In the genomic region with DNA sequence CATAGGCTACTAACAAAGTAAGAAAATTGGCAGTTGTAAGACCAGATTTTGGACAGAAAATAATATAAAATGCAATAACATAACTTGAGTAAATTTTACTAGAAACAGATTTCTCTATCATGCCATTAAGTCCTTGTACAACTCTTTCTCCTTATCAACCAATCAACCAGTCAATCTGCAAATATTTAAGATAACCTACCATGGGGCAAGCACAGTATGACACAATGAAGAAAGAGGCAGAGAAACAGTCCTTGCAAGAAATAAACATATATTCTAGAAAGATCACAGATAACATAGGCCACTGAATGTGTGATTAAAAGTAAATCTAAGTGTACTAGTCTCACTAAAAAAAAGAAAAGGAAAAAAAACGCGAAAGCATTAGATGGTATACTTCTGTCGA, we compare ENCODE assay signal across 21 cellular contexts.
DNase-seq lines count a peak whose midpoint lies in the region; ATAC-seq and TF ChIP-seq lines count a peak whose summit lies in the region.
"Had no signal": no experiment of that assay in that cellular context is flagged by ENCODE, and none has a peak within 500 bp of the region (broad histone marks: within the 10 kb centered on the region; RNA-seq: fewer than 3 reads in every experiment).

No MANE protein-coding gene starts in this region.

- H3K4me1 ChIP-seq in HCT116 (ENCODE audit: control insufficient read depth in 1 of 2, insufficient read depth in 2 of 2, low read length in 2 of 2) (peaks cover 77 to 100% of the 10 kb centered on the region in 2 experiments), endodermal cell (ENCODE audit: control insufficient read depth, insufficient read depth, low read length) (peaks cover 24% of the 10 kb centered on the region), neural progenitor cell (peaks cover 66% of the 10 kb centered on the region)
- H3K4me1 ChIP-seq: BE2C had no signal

- H3K9me3 ChIP-seq in HCT116 (ENCODE audit: control insufficient read depth in 1 of 2, insufficient read depth in 1 of 2, low read depth in 1 of 2, low read length in 2 of 2) (no peaks in the 10 kb centered on the region), endodermal cell (ENCODE audit: control insufficient read depth, low read length) (no peaks in the 10 kb centered on the region), neural progenitor cell (ENCODE audit: low read depth) (no peaks in the 10 kb centered on the region)
- H3K9me3 ChIP-seq: BE2C had no signal

- no peaks in the 10 kb centered on the region for H3K36me3 Mint-ChIP-seq in endodermal cell (ENCODE audit: low read depth)
- H3K36me3 Mint-ChIP-seq in neural progenitor cell = no peaks in the 10 kb centered on the region

- H3K9ac ChIP-seq in HCT116 (ENCODE audit: low read length) (peak overlapping the region; percentile 62), endodermal cell (ENCODE audit: extremely low read depth, low read length, poor library complexity, severe bottlenecking) (no peak overlapping the region), neural progenitor cell (no peak overlapping the region)

- H3K36me3 ChIP-seq in HCT116 (ENCODE audit: control insufficient read depth in 1 of 2, insufficient read depth in 2 of 2, low read length in 2 of 2) = no peaks in the 10 kb centered on the region
- H3K36me3 ChIP-seq in endodermal cell (ENCODE audit: control insufficient read depth, insufficient read depth, low read length) = no peaks in the 10 kb centered on the region
- H3K36me3 ChIP-seq in neural progenitor cell = no peaks in the 10 kb centered on the region
- H3K36me3 ChIP-seq: BE2C had no signal

- no peaks in the 10 kb centered on the region for H3K9me2 ChIP-seq in HCT116 (ENCODE audit: insufficient read depth)

- POLR2A ChIA-PET in HCT116 (lab: Charles Lee) = interaction anchor here (1.3 kb wide), 1 partner anchor 13 kb away, joined by 3 read pairs; no protein-coding TSS in a partner anchor

- H3K4me3 Mint-ChIP-seq in endodermal cell (peak overlapping the region; percentile 3), neural progenitor cell (no peak overlapping the region)
- H3K4me3 Mint-ChIP-seq: CD4-positive, CD25-positive, alpha-beta regulatory T cell; CD8-positive, alpha-beta memory T cell; HFFc6 had no signal

- no TSS peak for BruUV-seq in HCT116 (replicated peaks; lab: Mats Ljungman, UMichigan)

- no peak for TF ChIP-seq POLR2A in HCT116 (IDR thresholded peaks at IDR 0.05; ENCODE audit: borderline replicate concordance, extremely low read depth, insufficient read depth, insufficient read length)

- H3K4me2 ChIP-seq in HCT116 (ENCODE audit: low read length) (peak overlapping the region; percentile 57), neural progenitor cell (peak overlapping the region; percentile 60)

- peak overlapping the region in 1 of 2 experiments; percentile 12; a peak in 1 of 4 replicates for H3K4me3 ChIP-seq in HCT116 (replicated peaks in 1 of 2; ENCODE audit: low read depth in 1 of 2, low read length in 2 of 2)
- H3K4me3 ChIP-seq in endodermal cell (ENCODE audit: low read length) = peak overlapping the region; percentile 55
- no peak overlapping the region for H3K4me3 ChIP-seq in neural progenitor cell
- H3K4me3 ChIP-seq: GM12878 had no signal

- no peaks in the 10 kb centered on the region for H4K20me1 ChIP-seq in HCT116 (ENCODE audit: insufficient read depth)
- H4K20me1 ChIP-seq in neural progenitor cell (ENCODE audit: low read depth) = no peaks in the 10 kb centered on the region

- H3K27ac Mint-ChIP-seq in endodermal cell = peak overlapping the region; percentile 74
- H3K27ac Mint-ChIP-seq in neural progenitor cell = no peak overlapping the region
- H3K27ac Mint-ChIP-seq: CD4-positive, CD25-positive, alpha-beta regulatory T cell; HFFc6 had no signal

- whole genome bisulfite sequencing in endodermal cell (ENCODE audit: insufficient coverage in 1 of 2, insufficient read length in 1 of 2), 2 experiments = 64 to 79% methylated on average over 3 of the region's 3 CpGs

- intact Hi-C loops in HCT116 (cut with micrococcal nuclease) = loop anchor here (10.0 kb wide), 1 partner anchor 218 kb away; no protein-coding TSS in a partner anchor

- TF ChIP-seq RAD21 in HCT116 (IDR thresholded peaks at IDR 0.05; ENCODE audit: low read depth) = no peak

- no peaks in the 10 kb centered on the region for H3K27me3 ChIP-seq in HCT116 (ENCODE audit: insufficient read depth, low read length)
- H3K27me3 ChIP-seq in endodermal cell (ENCODE audit: control insufficient read depth, insufficient read depth, low read length, poor library complexity, severe bottlenecking) = no peaks in the 10 kb centered on the region
- no peaks in the 10 kb centered on the region for H3K27me3 ChIP-seq in neural progenitor cell
- H3K27me3 ChIP-seq: BE2C had no signal

- CTCF ChIA-PET in HCT116 (lab: Charles Lee) = no interaction called here

- ATAC-seq in HCT116 = no peak
- ATAC-seq in GM19035 (IDR thresholded peaks at IDR 0.05; ENCODE audit: unreplicated experiment) = no peak
- ATAC-seq: GM12878 had no signal

- H3F3A ChIP-seq in neural progenitor cell (ENCODE audit: low read depth) = peaks cover 54% of the 10 kb centered on the region

- TF ChIP-seq CTCF in 22Rv1 (IDR thresholded peaks at IDR 0.05) (no peak), HCT116 (IDR thresholded peaks at IDR 0.05 in 2 of 3, conservative IDR thresholded peaks at IDR 0.05 in 1 of 3; ENCODE audit: borderline replicate concordance in 1 of 3, insufficient read depth in 1 of 3, low read depth in 2 of 3, low read length in 2 of 3) (no peak), endodermal cell (conservative IDR thresholded peaks at IDR 0.05) (no peak), neural progenitor cell (IDR thresholded peaks at IDR 0.05) (no peak)

- RAD21 ChIA-PET in HCT116 (lab: Charles Lee; ENCODE audit: low non-redundant PET in 1 of 2, low total read pairs in 2 of 2, uncharacterized antibody in 2 of 2, unreplicated experiment in 2 of 2) = no interaction called here

- H3K4me1 Mint-ChIP-seq in endodermal cell (peaks cover 64% of the 10 kb centered on the region), neural progenitor cell (peaks cover 38% of the 10 kb centered on the region)

- peak overlapping the region; percentile 97 for H3K27ac ChIP-seq in 22Rv1
- H3K27ac ChIP-seq in HCT116 (ENCODE audit: low read depth, low read length) = peak overlapping the region; percentile 98
- no peak overlapping the region for H3K27ac ChIP-seq in endodermal cell (ENCODE audit: low read depth, low read length)
- peak overlapping the region; percentile 91 for H3K27ac ChIP-seq in neural progenitor cell
- H3K27ac ChIP-seq: HL-60 had no signal

- peaks cover 77% of the 10 kb centered on the region for H3K79me2 ChIP-seq in HCT116 (ENCODE audit: insufficient read depth, low read length)
- peaks cover 4% of the 10 kb centered on the region for H3K79me2 ChIP-seq in neural progenitor cell (ENCODE audit: low read depth)

- H3K27me3 Mint-ChIP-seq in endodermal cell (ENCODE audit: insufficient read depth) (no peaks in the 10 kb centered on the region), neural progenitor cell (ENCODE audit: insufficient read depth, low read depth) (no peaks in the 10 kb centered on the region)
- H3K27me3 Mint-ChIP-seq: CD4-positive, CD25-positive, alpha-beta regulatory T cell; CD8-positive, alpha-beta memory T cell had no signal

- H2AFZ ChIP-seq in HCT116 (ENCODE audit: low read depth, low read length, poor library complexity, severe bottlenecking) = no peak overlapping the region
- H2AFZ ChIP-seq in neural progenitor cell (replicated peaks) = no peak overlapping the region

- DNase-seq in HCT116 (ENCODE audit: low read depth, low spot score) = no peak
- no peak for DNase-seq in endodermal cell
- no peak for DNase-seq in neural progenitor cell (ENCODE audit: low spot score)
- no peak for DNase-seq in NCI-H345 treated with DMSO at 0.1 percent for 48 hours (lab: John Stamatoyannopoulos, UW; ENCODE audit: unreplicated experiment)
- no peak for DNase-seq in NCI-H446 (lab: John Stamatoyannopoulos, UW)
- no peak for DNase-seq in hippocampal formation (lab: John Stamatoyannopoulos, UW)
- DNase-seq: BE2C; C1 segment of cervical spinal cord; CD4-positive, CD25-positive, alpha-beta regulatory T cell; CD8-positive, alpha-beta memory T cell; COR-L47; DMS 273 treated with DMSO at 0.1 percent for 48 hours; DMS53; DND-41; EL; HCEC 1CT; HFFc6 had no signal

- H3K9me3 Mint-ChIP-seq in endodermal cell (no peaks in the 10 kb centered on the region), neural progenitor cell (no peaks in the 10 kb centered on the region)
- H3K9me3 Mint-ChIP-seq: CD4-positive, CD25-positive, alpha-beta regulatory T cell; CD8-positive, alpha-beta memory T cell; HFFc6 had no signal

TF ChIP-seq in HCT116, 20 proteins besides CTCF, POLR2A, EP300 and RAD21:
- TF ChIP-seq, protein P1, sequence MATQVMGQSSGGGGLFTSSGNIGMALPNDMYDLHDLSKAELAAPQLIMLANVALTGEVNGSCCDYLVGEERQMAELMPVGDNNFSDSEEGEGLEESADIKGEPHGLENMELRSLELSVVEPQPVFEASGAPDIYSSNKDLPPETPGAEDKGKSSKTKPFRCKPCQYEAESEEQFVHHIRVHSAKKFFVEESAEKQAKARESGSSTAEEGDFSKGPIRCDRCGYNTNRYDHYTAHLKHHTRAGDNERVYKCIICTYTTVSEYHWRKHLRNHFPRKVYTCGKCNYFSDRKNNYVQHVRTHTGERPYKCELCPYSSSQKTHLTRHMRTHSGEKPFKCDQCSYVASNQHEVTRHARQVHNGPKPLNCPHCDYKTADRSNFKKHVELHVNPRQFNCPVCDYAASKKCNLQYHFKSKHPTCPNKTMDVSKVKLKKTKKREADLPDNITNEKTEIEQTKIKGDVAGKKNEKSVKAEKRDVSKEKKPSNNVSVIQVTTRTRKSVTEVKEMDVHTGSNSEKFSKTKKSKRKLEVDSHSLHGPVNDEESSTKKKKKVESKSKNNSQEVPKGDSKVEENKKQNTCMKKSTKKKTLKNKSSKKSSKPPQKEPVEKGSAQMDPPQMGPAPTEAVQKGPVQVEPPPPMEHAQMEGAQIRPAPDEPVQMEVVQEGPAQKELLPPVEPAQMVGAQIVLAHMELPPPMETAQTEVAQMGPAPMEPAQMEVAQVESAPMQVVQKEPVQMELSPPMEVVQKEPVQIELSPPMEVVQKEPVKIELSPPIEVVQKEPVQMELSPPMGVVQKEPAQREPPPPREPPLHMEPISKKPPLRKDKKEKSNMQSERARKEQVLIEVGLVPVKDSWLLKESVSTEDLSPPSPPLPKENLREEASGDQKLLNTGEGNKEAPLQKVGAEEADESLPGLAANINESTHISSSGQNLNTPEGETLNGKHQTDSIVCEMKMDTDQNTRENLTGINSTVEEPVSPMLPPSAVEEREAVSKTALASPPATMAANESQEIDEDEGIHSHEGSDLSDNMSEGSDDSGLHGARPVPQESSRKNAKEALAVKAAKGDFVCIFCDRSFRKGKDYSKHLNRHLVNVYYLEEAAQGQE (IDR thresholded peaks at IDR 0.05; ENCODE audit: low read depth) = no peak
- no peak for TF ChIP-seq POLR2AphosphoS5 (IDR thresholded peaks at IDR 0.05; ENCODE audit: low read depth, low read length)
- 0 out of 2 replicates have a peak, but pooled peaks have one; percentile 0 for TF ChIP-seq SP1 (IDR thresholded peaks at IDR 0.05; ENCODE audit: low read depth)
- no peak for TF ChIP-seq EZH2phosphoT487 (IDR thresholded peaks at IDR 0.05; ENCODE audit: borderline replicate concordance)
- TF ChIP-seq FOSL1 (IDR thresholded peaks at IDR 0.05; ENCODE audit: low read depth) = 0 out of 2 replicates have a peak, but pooled peaks have one; percentile 11
